In the genomic region with DNA sequence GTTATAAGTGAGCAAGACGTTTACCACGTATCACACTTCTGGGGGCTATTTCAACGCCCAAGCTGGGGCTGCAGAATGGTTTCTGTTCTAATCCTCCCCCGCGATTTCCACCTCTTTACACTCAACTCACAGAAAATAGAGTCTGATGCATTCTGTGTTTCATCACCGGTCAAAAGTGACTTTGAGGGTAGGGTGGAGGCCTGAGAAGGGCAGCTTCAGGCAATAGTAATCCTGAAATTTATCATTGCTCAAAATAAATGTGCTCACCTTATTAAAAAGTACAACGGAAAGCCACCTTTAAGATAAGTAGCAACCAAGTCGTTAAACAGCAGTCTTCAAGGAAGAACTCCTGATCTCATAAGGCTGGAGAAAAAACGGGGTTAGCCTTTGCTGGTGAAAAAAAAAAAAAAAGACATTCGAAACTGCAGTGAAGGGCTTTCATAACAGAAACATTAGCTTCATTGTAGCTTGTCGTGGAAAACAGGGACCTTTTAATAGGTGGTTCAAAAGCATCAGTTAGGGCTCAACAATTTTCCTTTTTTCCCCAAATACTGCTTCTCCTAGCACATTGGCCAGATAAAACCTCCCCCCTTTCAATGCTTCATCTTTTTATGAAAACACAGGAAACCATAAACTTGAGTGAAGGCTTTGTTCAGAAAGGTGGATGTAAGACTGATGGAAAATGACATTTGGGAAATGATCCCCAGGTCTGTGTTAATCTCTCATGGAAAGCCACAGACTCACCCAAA, we compare ENCODE assay signal across 8 cellular contexts.
DNase-seq lines count a peak whose midpoint lies in the region; ATAC-seq, FAIRE-seq and TF ChIP-seq lines count a peak whose summit lies in the region.

No MANE protein-coding gene starts in this region.

- H3K4me1 ChIP-seq in DOHH2 (ENCODE audit: control insufficient read depth, low read length) (peaks cover 51% of the 10 kb centered on the region), gastrocnemius medialis (peaks cover 62 to 66% of the 10 kb centered on the region in 2 donors)

- no peaks in the 10 kb centered on the region for H4K20me1 ChIP-seq in DOHH2 (ENCODE audit: control insufficient read depth, insufficient read depth, low read depth, low read length)

- FAIRE-seq in HTR-8/SVneo (lab: Jason Lieb, UNC): peak; percentile 49

- peaks cover 7% of the 10 kb centered on the region for H3F3A ChIP-seq in DOHH2 (ENCODE audit: control insufficient read depth, insufficient read depth)

- H3K9me2 ChIP-seq in DOHH2 (replicated peaks; ENCODE audit: control insufficient read depth, low read length): no peaks in the 10 kb centered on the region

- no peak for TF ChIP-seq POLR2A in gastrocnemius medialis (IDR thresholded peaks at IDR 0.05)

- H3K27ac ChIP-seq in DOHH2 (ENCODE audit: low read depth, low read length) (peak overlapping the region; percentile 82), gastrocnemius medialis (peak overlapping the region; percentile 90 to 97 (median 96))

- intact Hi-C loops in gastrocnemius medialis (cut with DNase I; ENCODE audit: low total_unique reads): loop anchor here (2.0 to 5.0 kb wide), 2 partner anchors 34 to 63 kb away; no protein-coding TSS in a partner anchor

- no peak for TF ChIP-seq CTCF in DOHH2 (IDR thresholded peaks at IDR 0.05; ENCODE audit: low read depth, low read length, poor library complexity, severe bottlenecking)
- no peak for TF ChIP-seq CTCF in foreskin fibroblast (IDR thresholded peaks at IDR 0.05; ENCODE audit: low read depth, low read length)
- no peak for TF ChIP-seq CTCF in gastrocnemius medialis (IDR thresholded peaks at IDR 0.05 in 4 of 5, conservative IDR thresholded peaks at IDR 0.05 in 1 of 5)

- H3K9me3 ChIP-seq in DOHH2 (ENCODE audit: control insufficient read depth, insufficient read depth, low read length) (no peaks in the 10 kb centered on the region), gastrocnemius medialis (no peaks in the 10 kb centered on the region)

- peak overlapping the region; percentile 77 for H3K4me2 ChIP-seq in DOHH2 (ENCODE audit: low read length)

- DNase-seq in HTR-8/SVneo (ENCODE audit: insufficient read length, low spot score) (no peak), activated T-cell treated with anti-CD3 and anti-CD28 coated beads for 48 hours (ENCODE audit: low read depth) (peak; percentile 50), foreskin fibroblast (peak; percentile 57 to 81), gastrocnemius medialis (no peak), cerebellar nuclear complex (lab: John Stamatoyannopoulos, UW) (no peak), DMS153 (lab: John Stamatoyannopoulos, UW) (no peak)

- in situ Hi-C loops in gastrocnemius medialis (cut with MboI; ENCODE audit: low sequenced_read_pairs in 4 of 4): loop anchor here in 1 of 4 donors (10.0 kb wide), 1 partner anchor 63 kb away; no protein-coding TSS in a partner anchor

- H3K79me2 ChIP-seq in DOHH2 (ENCODE audit: control insufficient read depth, low read length): peaks cover 52% of the 10 kb centered on the region

- H3K27me3 ChIP-seq in DOHH2 (ENCODE audit: control insufficient read depth, low read length) (no peaks in the 10 kb centered on the region), gastrocnemius medialis (no peaks in the 10 kb centered on the region)

- ATAC-seq in gastrocnemius medialis (peak in 1 of 2 donors; percentile 14), GM19397 (IDR thresholded peaks at IDR 0.05; ENCODE audit: unreplicated experiment) (no peak)

- peak overlapping the region; percentile 81 for H3K4me3 ChIP-seq in DOHH2 (ENCODE audit: low read length)
- peak overlapping the region; percentile 64 to 84 for H3K4me3 ChIP-seq in foreskin fibroblast (ENCODE audit: low read depth in 1 of 2, low read length in 2 of 2)
- peak overlapping the region; percentile 70 to 84 (median 78) for H3K4me3 ChIP-seq in gastrocnemius medialis

- peaks cover 20% of the 10 kb centered on the region for H3K36me3 ChIP-seq in DOHH2 (ENCODE audit: control insufficient read depth, low read length)
- no peaks in the 10 kb centered on the region for H3K36me3 ChIP-seq in gastrocnemius medialis

Comparison
In these comparisons a context has a peak if more than half of its experiments do, and no peak if none do; other contexts are left out.
1. DNase-seq: peak in activated T-cell treated with anti-CD3 and anti-CD28 coated beads for 48 hours (single experiment) and foreskin fibroblast (2 of 2); none in HTR-8/SVneo (single experiment), gastrocnemius medialis (0 of 2), cerebellar nuclear complex (0 of 2) and DMS153 (single experiment).
2. Peak in every context shown above with its lines, with median percentiles within 50 percentile points of each other: H3K4me3 ChIP-seq.